1 cellular context compared by ENCODE assay signal in genomic region chr16:56344518-56345405, GRCh38.
TF ChIP-seq lines count a peak whose summit lies in the region.

No MANE protein-coding gene starts in this region.

TF ChIP-seq in K562, 482 proteins besides CTCF, POLR2A, EP300 and RAD21 (continued from another document):
- TF ChIP-seq, protein P1, sequence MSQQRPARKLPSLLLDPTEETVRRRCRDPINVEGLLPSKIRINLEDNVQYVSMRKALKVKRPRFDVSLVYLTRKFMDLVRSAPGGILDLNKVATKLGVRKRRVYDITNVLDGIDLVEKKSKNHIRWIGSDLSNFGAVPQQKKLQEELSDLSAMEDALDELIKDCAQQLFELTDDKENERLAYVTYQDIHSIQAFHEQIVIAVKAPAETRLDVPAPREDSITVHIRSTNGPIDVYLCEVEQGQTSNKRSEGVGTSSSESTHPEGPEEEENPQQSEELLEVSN (IDR thresholded peaks at IDR 0.05; ENCODE audit: borderline replicate concordance in 1 of 2, extremely low read depth in 1 of 2, insufficient read depth in 1 of 2, insufficient read length in 1 of 2, low read depth in 1 of 2, low read length in 1 of 2, poor library complexity in 1 of 2, severe bottlenecking in 1 of 2), result no peak
- TF ChIP-seq PRPF4 (IDR thresholded peaks at IDR 0.05; ENCODE audit: insufficient read depth, low read depth, low read length, poor library complexity, severe bottlenecking) (no peak), ARID2 (IDR thresholded peaks at IDR 0.05) (no peak), ZNF140 (CRISPR knock-in tag; IDR thresholded peaks at IDR 0.05) (no peak), ASH1L (IDR thresholded peaks at IDR 0.05; ENCODE audit: borderline replicate concordance, low read depth, partially characterized antibody) (no peak), SP1 (CRISPR knock-in tag; IDR thresholded peaks at IDR 0.05) (no peak), RBM34 (IDR thresholded peaks at IDR 0.05; ENCODE audit: borderline replicate concordance, insufficient read depth, low read length) (no peak), COPS2 (conservative IDR thresholded peaks at IDR 0.05) (no peak), HMG20A (CRISPR knock-in tag; conservative IDR thresholded peaks at IDR 0.05) (no peak), NR1H2 (CRISPR knock-in tag; IDR thresholded peaks at IDR 0.05) (no peak), VEZF1 (CRISPR knock-in tag; IDR thresholded peaks at IDR 0.05) (peak; percentile 53), ZNF134 (CRISPR knock-in tag; conservative IDR thresholded peaks at IDR 0.05) (no peak), HNRNPL (IDR thresholded peaks at IDR 0.05; ENCODE audit: low read depth, low read length) (no peak), CREB5 (CRISPR knock-in tag; IDR thresholded peaks at IDR 0.05) (no peak), HSF4 (CRISPR knock-in tag; IDR thresholded peaks at IDR 0.05; ENCODE audit: borderline replicate concordance) (no peak), SMARCE1 (IDR thresholded peaks at IDR 0.05) (no peak), MEIS2 (IDR thresholded peaks at IDR 0.05; ENCODE audit: partially characterized antibody) (peak; percentile 69), HDAC2 (IDR thresholded peaks at IDR 0.05) (no peak), ZNF707 (CRISPR knock-in tag; conservative IDR thresholded peaks at IDR 0.05) (no peak), TCF7 (IDR thresholded peaks at IDR 0.05; ENCODE audit: borderline replicate concordance) (no peak), MIER1 (IDR thresholded peaks at IDR 0.05; ENCODE audit: low read depth) (no peak), ATF7 (IDR thresholded peaks at IDR 0.05) (peak; percentile 48; the same call in 1 of the 2 replicates), ZNF561 (CRISPR knock-in tag; conservative IDR thresholded peaks at IDR 0.05) (no peak), ZNF143 (CRISPR knock-in tag; IDR thresholded peaks at IDR 0.05) (no peak), POLR2AphosphoS5 (IDR thresholded peaks at IDR 0.05; ENCODE audit: control insufficient read depth, insufficient read depth, low read depth, low read length) (no peak), TAF1 (IDR thresholded peaks at IDR 0.05; ENCODE audit: control insufficient read depth, extremely low read depth, insufficient read depth, low read length, severe bottlenecking) (no peak), ATF1 (CRISPR knock-in tag; IDR thresholded peaks at IDR 0.05) (no peak), ATF1 (tag; IDR thresholded peaks at IDR 0.05) (no peak), HLTF (IDR thresholded peaks at IDR 0.05) (no peak), SREBF1 (IDR thresholded peaks at IDR 0.05; ENCODE audit: borderline replicate concordance, low read depth, low read length) (no peak), ESRRB (CRISPR knock-in tag; IDR thresholded peaks at IDR 0.05; ENCODE audit: borderline replicate concordance) (no peak), CHD2 (IDR thresholded peaks at IDR 0.05; ENCODE audit: low read depth, low read length) (no peak), ETV1 (tag; conservative IDR thresholded peaks at IDR 0.05; ENCODE audit: low read depth) (no peak), GMEB1 (CRISPR knock-in tag; IDR thresholded peaks at IDR 0.05) (no peak), CEBPG (CRISPR knock-in tag; IDR thresholded peaks at IDR 0.05) (no peak), CEBPG (tag; conservative IDR thresholded peaks at IDR 0.05 in 1 of 2, IDR thresholded peaks at IDR 0.05 in 1 of 2) (no peak), ZNF639 (CRISPR knock-in tag; conservative IDR thresholded peaks at IDR 0.05 in 1 of 2, IDR thresholded peaks at IDR 0.05 in 1 of 2) (no peak), CREM (IDR thresholded peaks at IDR 0.05; ENCODE audit: low read depth) (no peak), KLF10 (CRISPR knock-in tag; IDR thresholded peaks at IDR 0.05) (no peak), MTA2 (IDR thresholded peaks at IDR 0.05; ENCODE audit: low read depth) (no peak)
- TF ChIP-seq, protein P2, sequence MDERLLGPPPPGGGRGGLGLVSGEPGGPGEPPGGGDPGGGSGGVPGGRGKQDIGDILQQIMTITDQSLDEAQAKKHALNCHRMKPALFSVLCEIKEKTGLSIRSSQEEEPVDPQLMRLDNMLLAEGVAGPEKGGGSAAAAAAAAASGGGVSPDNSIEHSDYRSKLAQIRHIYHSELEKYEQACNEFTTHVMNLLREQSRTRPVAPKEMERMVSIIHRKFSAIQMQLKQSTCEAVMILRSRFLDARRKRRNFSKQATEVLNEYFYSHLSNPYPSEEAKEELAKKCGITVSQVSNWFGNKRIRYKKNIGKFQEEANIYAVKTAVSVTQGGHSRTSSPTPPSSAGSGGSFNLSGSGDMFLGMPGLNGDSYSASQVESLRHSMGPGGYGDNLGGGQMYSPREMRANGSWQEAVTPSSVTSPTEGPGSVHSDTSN (CRISPR knock-in tag; IDR thresholded peaks at IDR 0.05; ENCODE audit: low read depth), result no peak
- TF ChIP-seq, protein P2 (tag; conservative IDR thresholded peaks at IDR 0.05; ENCODE audit: low read depth), result peak; percentile 56
- TF ChIP-seq, protein P3, sequence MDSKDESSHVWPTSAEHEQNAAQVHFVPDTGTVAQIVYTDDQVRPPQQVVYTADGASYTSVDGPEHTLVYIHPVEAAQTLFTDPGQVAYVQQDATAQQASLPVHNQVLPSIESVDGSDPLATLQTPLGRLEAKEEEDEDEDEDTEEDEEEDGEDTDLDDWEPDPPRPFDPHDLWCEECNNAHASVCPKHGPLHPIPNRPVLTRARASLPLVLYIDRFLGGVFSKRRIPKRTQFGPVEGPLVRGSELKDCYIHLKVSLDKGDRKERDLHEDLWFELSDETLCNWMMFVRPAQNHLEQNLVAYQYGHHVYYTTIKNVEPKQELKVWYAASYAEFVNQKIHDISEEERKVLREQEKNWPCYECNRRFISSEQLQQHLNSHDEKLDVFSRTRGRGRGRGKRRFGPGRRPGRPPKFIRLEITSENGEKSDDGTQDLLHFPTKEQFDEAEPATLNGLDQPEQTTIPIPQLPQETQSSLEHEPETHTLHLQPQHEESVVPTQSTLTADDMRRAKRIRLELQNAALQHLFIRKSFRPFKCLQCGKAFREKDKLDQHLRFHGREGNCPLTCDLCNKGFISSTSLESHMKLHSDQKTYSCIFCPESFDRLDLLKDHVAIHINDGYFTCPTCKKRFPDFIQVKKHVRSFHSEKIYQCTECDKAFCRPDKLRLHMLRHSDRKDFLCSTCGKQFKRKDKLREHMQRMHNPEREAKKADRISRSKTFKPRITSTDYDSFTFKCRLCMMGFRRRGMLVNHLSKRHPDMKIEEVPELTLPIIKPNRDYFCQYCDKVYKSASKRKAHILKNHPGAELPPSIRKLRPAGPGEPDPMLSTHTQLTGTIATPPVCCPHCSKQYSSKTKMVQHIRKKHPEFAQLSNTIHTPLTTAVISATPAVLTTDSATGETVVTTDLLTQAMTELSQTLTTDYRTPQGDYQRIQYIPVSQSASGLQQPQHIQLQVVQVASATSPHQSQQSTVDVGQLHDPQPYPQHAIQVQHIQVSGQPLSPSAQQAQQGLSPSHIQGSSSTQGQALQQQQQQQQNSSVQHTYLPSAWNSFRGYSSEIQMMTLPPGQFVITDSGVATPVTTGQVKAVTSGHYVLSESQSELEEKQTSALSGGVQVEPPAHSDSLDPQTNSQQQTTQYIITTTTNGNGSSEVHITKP (IDR thresholded peaks at IDR 0.05; ENCODE audit: partially characterized antibody), result peak; percentile 95
- TF ChIP-seq, protein P4, sequence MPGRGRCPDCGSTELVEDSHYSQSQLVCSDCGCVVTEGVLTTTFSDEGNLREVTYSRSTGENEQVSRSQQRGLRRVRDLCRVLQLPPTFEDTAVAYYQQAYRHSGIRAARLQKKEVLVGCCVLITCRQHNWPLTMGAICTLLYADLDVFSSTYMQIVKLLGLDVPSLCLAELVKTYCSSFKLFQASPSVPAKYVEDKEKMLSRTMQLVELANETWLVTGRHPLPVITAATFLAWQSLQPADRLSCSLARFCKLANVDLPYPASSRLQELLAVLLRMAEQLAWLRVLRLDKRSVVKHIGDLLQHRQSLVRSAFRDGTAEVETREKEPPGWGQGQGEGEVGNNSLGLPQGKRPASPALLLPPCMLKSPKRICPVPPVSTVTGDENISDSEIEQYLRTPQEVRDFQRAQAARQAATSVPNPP (IDR thresholded peaks at IDR 0.05; ENCODE audit: borderline replicate concordance, insufficient read depth, insufficient read length), result no peak
- TF ChIP-seq, protein P5, sequence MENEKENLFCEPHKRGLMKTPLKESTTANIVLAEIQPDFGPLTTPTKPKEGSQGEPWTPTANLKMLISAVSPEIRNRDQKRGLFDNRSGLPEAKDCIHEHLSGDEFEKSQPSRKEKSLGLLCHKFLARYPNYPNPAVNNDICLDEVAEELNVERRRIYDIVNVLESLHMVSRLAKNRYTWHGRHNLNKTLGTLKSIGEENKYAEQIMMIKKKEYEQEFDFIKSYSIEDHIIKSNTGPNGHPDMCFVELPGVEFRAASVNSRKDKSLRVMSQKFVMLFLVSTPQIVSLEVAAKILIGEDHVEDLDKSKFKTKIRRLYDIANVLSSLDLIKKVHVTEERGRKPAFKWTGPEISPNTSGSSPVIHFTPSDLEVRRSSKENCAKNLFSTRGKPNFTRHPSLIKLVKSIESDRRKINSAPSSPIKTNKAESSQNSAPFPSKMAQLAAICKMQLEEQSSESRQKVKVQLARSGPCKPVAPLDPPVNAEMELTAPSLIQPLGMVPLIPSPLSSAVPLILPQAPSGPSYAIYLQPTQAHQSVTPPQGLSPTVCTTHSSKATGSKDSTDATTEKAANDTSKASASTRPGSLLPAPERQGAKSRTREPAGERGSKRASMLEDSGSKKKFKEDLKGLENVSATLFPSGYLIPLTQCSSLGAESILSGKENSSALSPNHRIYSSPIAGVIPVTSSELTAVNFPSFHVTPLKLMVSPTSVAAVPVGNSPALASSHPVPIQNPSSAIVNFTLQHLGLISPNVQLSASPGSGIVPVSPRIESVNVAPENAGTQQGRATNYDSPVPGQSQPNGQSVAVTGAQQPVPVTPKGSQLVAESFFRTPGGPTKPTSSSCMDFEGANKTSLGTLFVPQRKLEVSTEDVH (IDR thresholded peaks at IDR 0.05; ENCODE audit: low read depth, partially characterized antibody), result no peak
